Comparison of ENCODE assay signal across 1 cellular context in genomic region chr22:16795504-16795903, GRCh38.
TF ChIP-seq lines count a peak whose summit lies in the region.
"Not testable (repeated sequence)": the region's sequence is repeated elsewhere in the genome, so short reads cannot be mapped to it uniquely, and the experiment has no call there.

No MANE protein-coding gene starts in this region.

TF ChIP-seq in K562, 482 proteins besides CTCF, POLR2A, EP300 and RAD21:
- TF ChIP-seq EHMT2 (IDR thresholded peaks at IDR 0.05): peak; percentile 39; the same call in 1 of the 2 replicates
- 0 out of 2 replicates have a peak, but pooled peaks have one; percentile 73 for TF ChIP-seq TSC22D4 (tag; IDR thresholded peaks at IDR 0.05)
- peak; percentile 17 for TF ChIP-seq PRDM10 (IDR thresholded peaks at IDR 0.05; ENCODE audit: partially characterized antibody)
- 0 out of 2 replicates have a peak, but pooled peaks have one; percentile 48 for TF ChIP-seq HMBOX1 (IDR thresholded peaks at IDR 0.05)
- peak; percentile 80 for TF ChIP-seq JUND (IDR thresholded peaks at IDR 0.05; ENCODE audit: borderline replicate concordance, low read depth, low read length)
- TF ChIP-seq JUND (tag; IDR thresholded peaks at IDR 0.05; ENCODE audit: borderline replicate concordance, low read depth, low read length): peak; percentile 82
- peak in 1 of 2 experiments; percentile 30; a peak in 1 of 4 replicates for TF ChIP-seq TRIM24 (IDR thresholded peaks at IDR 0.05)
- TF ChIP-seq DPF2 (IDR thresholded peaks at IDR 0.05): peak; percentile 75
- TF ChIP-seq ATF3 (IDR thresholded peaks at IDR 0.05): peak; percentile 90
- TF ChIP-seq ATF3 (CRISPR knock-in tag; conservative IDR thresholded peaks at IDR 0.05): not testable (repeated sequence)
- TF ChIP-seq ZNF384 (IDR thresholded peaks at IDR 0.05; ENCODE audit: low read depth, low read length): peak; percentile 29; the same call in 1 of the 2 replicates
- TF ChIP-seq CEBPG (CRISPR knock-in tag; IDR thresholded peaks at IDR 0.05): peak; percentile 78; the same call in 1 of the 2 replicates
- TF ChIP-seq CEBPG (tag; conservative IDR thresholded peaks at IDR 0.05 in 1 of 2, IDR thresholded peaks at IDR 0.05 in 1 of 2): peak; percentile 19 to 45; a peak in 1 of 4 replicates
- peak; percentile 72 for TF ChIP-seq FOSL1 (tag; conservative IDR thresholded peaks at IDR 0.05)
- TF ChIP-seq POLR2H (tag; IDR thresholded peaks at IDR 0.05; ENCODE audit: low read depth): 0 out of 2 replicates have a peak, but pooled peaks have one; percentile 21
